9 cellular contexts compared by ENCODE assay signal in genomic region chr16:81650982-81651562, GRCh38.
A peak's percentile ranks its signal among the peaks of the same experiment; 100 is the strongest.
DNase-seq lines count a peak whose midpoint lies in the region; FAIRE-seq and TF ChIP-seq lines count a peak whose summit lies in the region.
"Had no signal": no experiment of that assay in that cellular context is flagged by ENCODE, and none has a peak within 500 bp of the region (broad histone marks: within the 10 kb centered on the region; RNA-seq: fewer than 3 reads in every experiment).

No MANE protein-coding gene starts in this region.

- DNase-seq in COLO668 (lab: John Stamatoyannopoulos, UW; ENCODE audit: unreplicated experiment): peak; percentile 91
- DNase-seq in NCI-H510A treated with DMSO at 0.1 percent for 48 hours (lab: John Stamatoyannopoulos, UW): peak; percentile 87
- DNase-seq in fibroblast of mammary gland (ENCODE audit: low read depth): peak; percentile 29
- DNase-seq in small intestine: no peak
- no peak for DNase-seq in germinal center (ENCODE audit: low spot score)
- no peak for DNase-seq in GM12891 (ENCODE audit: insufficient read length, low spot score)
- DNase-seq in 8988T: no peak
- DNase-seq: central memory CD4-positive, alpha-beta T cell had no signal

- H3K4me1 ChIP-seq in muscle layer of duodenum (ENCODE audit: control insufficient read depth in 1 of 2, insufficient read depth in 2 of 2, low read length in 2 of 2) (peaks cover 6 to 19% of the 10 kb centered on the region in 2 donors), small intestine (ENCODE audit: control insufficient read depth in 2 of 2, insufficient read depth in 1 of 2, low read depth in 1 of 2, low read length in 1 of 2) (no peaks in the 10 kb centered on the region)

- 69 to 95% (median 86%) methylated on average over 16 of the region's 16 CpGs for WGBS in small intestine, 3 donors

- H3K27me3 ChIP-seq in muscle layer of duodenum (ENCODE audit: low read depth, low read length) (no peaks in the 10 kb centered on the region), small intestine (ENCODE audit: control insufficient read depth in 2 of 2, insufficient read depth in 2 of 2, low read length in 2 of 2) (no peaks in the 10 kb centered on the region)

- H3K4me3 ChIP-seq in fibroblast of mammary gland (ENCODE audit: control insufficient read depth, low read depth, low read length): no peak overlapping the region
- H3K4me3 ChIP-seq in muscle layer of duodenum (ENCODE audit: low read depth in 1 of 2, low read length in 2 of 2): peak overlapping the region in 1 of 2 donors; percentile 41
- H3K4me3 ChIP-seq in small intestine (ENCODE audit: low read depth in 1 of 2, low read length in 2 of 2): no peak overlapping the region

- peak overlapping the region; percentile 70 for H3K27ac ChIP-seq in muscle layer of duodenum (ENCODE audit: low read length)
- peak overlapping the region in 1 of 2 donors; percentile 89 for H3K27ac ChIP-seq in small intestine (ENCODE audit: low read depth in 1 of 2, low read length in 1 of 2)

- no peaks in the 10 kb centered on the region for H3K9me3 ChIP-seq in muscle layer of duodenum (ENCODE audit: control insufficient read depth in 1 of 2, low read length in 2 of 2)
- no peaks in the 10 kb centered on the region for H3K9me3 ChIP-seq in small intestine (ENCODE audit: control insufficient read depth, low read depth)

- TF ChIP-seq POLR2A in GM12891 (IDR thresholded peaks at IDR 0.05; ENCODE audit: low read depth, low read length): no peak

- H3K36me3 ChIP-seq in muscle layer of duodenum (ENCODE audit: control insufficient read depth in 1 of 2, insufficient read depth in 2 of 2, low read length in 2 of 2) (peaks cover 0 to 7% of the 10 kb centered on the region in 2 donors), small intestine (ENCODE audit: control insufficient read depth in 2 of 2, insufficient read depth in 2 of 2, low read length in 2 of 2) (peaks cover 0 to 15% of the 10 kb centered on the region in 2 donors)

- FAIRE-seq in small intestine (lab: Jason Lieb, UNC) (no peak), GM12891 (lab: Jason Lieb, UNC) (no peak)

- no peak for TF ChIP-seq CTCF in fibroblast of mammary gland (conservative IDR thresholded peaks at IDR 0.05; ENCODE audit: control insufficient read depth, insufficient read depth, low read depth, low read length)

TF ChIP-seq in GM12891, 5 proteins besides CTCF, POLR2A, EP300 and RAD21:
- TF ChIP-seq POU2F2 (IDR thresholded peaks at IDR 0.05; ENCODE audit: low read depth, low read length) (no peak), SPI1 (IDR thresholded peaks at IDR 0.05; ENCODE audit: low read depth, low read length) (no peak), POLR2AphosphoS5 (IDR thresholded peaks at IDR 0.05; ENCODE audit: low read depth, low read length) (no peak), TAF1 (IDR thresholded peaks at IDR 0.05; ENCODE audit: low read depth, low read length) (no peak), PAX5 (IDR thresholded peaks at IDR 0.05; ENCODE audit: insufficient read depth, low read length, severe bottlenecking) (no peak)
TF ChIP-seq in GM12891: peak in this region for 0.

Comparison
In these comparisons a context has a peak if more than half of its experiments do, and no peak if none do; other contexts are left out.
1. DNase-seq: peak in COLO668 (single experiment), NCI-H510A treated with DMSO at 0.1 percent for 48 hours (single experiment) and fibroblast of mammary gland (single experiment); none in small intestine (single experiment), germinal center (single experiment), GM12891 (single experiment) and 8988T (single experiment).